ENCODE assay signal across 25 cellular contexts in genomic region chr10:17981201-17981600, GRCh38. TPM values are rescaled to one million over a fixed set of nuclear protein-coding genes. Genes with fewer than 3 reads are reported as not detected.
DNase-seq lines count a peak whose midpoint lies in the region; ATAC-seq, FAIRE-seq and TF ChIP-seq lines count a peak whose summit lies in the region.
"Had no signal": no experiment of that assay in that cellular context is flagged by ENCODE, and none has a peak within 500 bp of the region (broad histone marks: within the 10 kb centered on the region; RNA-seq: fewer than 3 reads in every experiment).

No MANE protein-coding gene starts in this region.

- TF ChIP-seq EP300 in esophagus muscularis mucosa (IDR thresholded peaks at IDR 0.05): no peak

- no peaks in the 10 kb centered on the region for H3K79me2 ChIP-seq in mesendoderm (ENCODE audit: control insufficient read depth, insufficient read depth, low read length)

- H4K5ac ChIP-seq in mesendoderm (ENCODE audit: low read length): no peak overlapping the region

- H3K4ac ChIP-seq in mesendoderm (ENCODE audit: low read depth, low read length): no peak overlapping the region

- H4K8ac ChIP-seq in mesendoderm (ENCODE audit: low read depth, low read length): no peak overlapping the region

- intact Hi-C loops in testis (cut with DNase I; ENCODE audit: low total_unique reads): no loop called here
- intact Hi-C loops in esophagus muscularis mucosa (cut with DNase I): no loop called here

- no peak overlapping the region for H3K4me2 ChIP-seq in mesendoderm (ENCODE audit: low read length)

- H2BK5ac ChIP-seq in mesendoderm (ENCODE audit: low read length): no peak overlapping the region

- H3K4me1 ChIP-seq in adipocyte (ENCODE audit: control insufficient read depth, insufficient read depth, low read length): peaks cover 41% of the 10 kb centered on the region
- no peaks in the 10 kb centered on the region for H3K4me1 ChIP-seq in mesendoderm (ENCODE audit: control insufficient read depth, low read depth, low read length)
- peaks cover 2% of the 10 kb centered on the region for H3K4me1 ChIP-seq in rectal smooth muscle tissue (ENCODE audit: control insufficient read depth, insufficient read depth, low read length)
- H3K4me1 ChIP-seq in testis: no peaks in the 10 kb centered on the region
- peaks cover 0 to 13% (median 7%) of the 10 kb centered on the region in 4 donors for H3K4me1 ChIP-seq in esophagus muscularis mucosa
- H3K4me1 ChIP-seq: Peyer's patch had no signal

- H3K79me1 ChIP-seq in mesendoderm (ENCODE audit: low read length): no peaks in the 10 kb centered on the region

- no peak overlapping the region for H2BK15ac ChIP-seq in mesendoderm (replicated peaks; ENCODE audit: low read depth)

- H3K27ac ChIP-seq in mesendoderm (ENCODE audit: low read depth, low read length): no peak overlapping the region
- peak overlapping the region; percentile 6 for H3K27ac ChIP-seq in rectal smooth muscle tissue (ENCODE audit: low read depth, low read length)
- H3K27ac ChIP-seq in testis: no peak overlapping the region
- no peak overlapping the region for H3K27ac ChIP-seq in esophagus muscularis mucosa (replicated peaks in 1 of 4)
- H3K27ac ChIP-seq: C4-2B, Peyer's patch, SK-N-MC had no signal

- no peak for ATAC-seq in GM21390 (IDR thresholded peaks at IDR 0.05; ENCODE audit: unreplicated experiment)
- ATAC-seq: Right ventricle myocardium inferior had no signal

- TF ChIP-seq POLR2A in H54 (IDR thresholded peaks at IDR 0.05; ENCODE audit: low read depth, low read length): no peak
- no peak for TF ChIP-seq POLR2A in testis (IDR thresholded peaks at IDR 0.05)
- no peak for TF ChIP-seq POLR2A in esophagus muscularis mucosa (IDR thresholded peaks at IDR 0.05; ENCODE audit: low read depth)

- no CpG with 5 or more reads among the region's 1 CpG for WGBS in mesendoderm (ENCODE audit: extremely low coverage, insufficient coverage, low lambda C conversion rate)
- WGBS in testis, 2 donors: 67 to 70% methylated on average over 1 of the region's 1 CpG
- 80% methylated on average over 1 of the region's 1 CpG for WGBS in esophagus muscularis mucosa

- H3K56ac ChIP-seq in mesendoderm (ENCODE audit: low read length): no peak overlapping the region

- no peak overlapping the region for H2AK5ac ChIP-seq in mesendoderm (ENCODE audit: low read length)

- no peaks in the 10 kb centered on the region for H3K36me3 ChIP-seq in adipocyte (ENCODE audit: control insufficient read depth, insufficient read depth, low read length, severe bottlenecking)
- no peaks in the 10 kb centered on the region for H3K36me3 ChIP-seq in mesendoderm (ENCODE audit: control insufficient read depth, insufficient read depth, low read length)
- no peaks in the 10 kb centered on the region for H3K36me3 ChIP-seq in rectal smooth muscle tissue (ENCODE audit: control insufficient read depth, insufficient read depth, low read length)
- no peaks in the 10 kb centered on the region for H3K36me3 ChIP-seq in testis (ENCODE audit: low read depth, missing control alignments)
- no peaks in the 10 kb centered on the region for H3K36me3 ChIP-seq in esophagus muscularis mucosa
- H3K36me3 ChIP-seq: MG63, Peyer's patch had no signal

- H3K4me3 ChIP-seq in adipocyte (ENCODE audit: low read length): peak overlapping the region; percentile 13
- no peak overlapping the region for H3K4me3 ChIP-seq in mesendoderm (ENCODE audit: low read length)
- no peak overlapping the region for H3K4me3 ChIP-seq in rectal smooth muscle tissue (ENCODE audit: low read length)
- H3K4me3 ChIP-seq in testis: no peak overlapping the region
- no peak overlapping the region for H3K4me3 ChIP-seq in esophagus muscularis mucosa
- H3K4me3 ChIP-seq: MG63, Peyer's patch, SK-N-MC had no signal

- TF ChIP-seq CTCF in testis (IDR thresholded peaks at IDR 0.05): no peak
- TF ChIP-seq CTCF in esophagus muscularis mucosa (IDR thresholded peaks at IDR 0.05): no peak

- H3K9me3 ChIP-seq in adipocyte (ENCODE audit: control insufficient read depth, low read length) (no peaks in the 10 kb centered on the region), testis (no peaks in the 10 kb centered on the region), esophagus muscularis mucosa (no peaks in the 10 kb centered on the region)
- H3K9me3 ChIP-seq: Peyer's patch had no signal

- H3K18ac ChIP-seq in mesendoderm (ENCODE audit: low read length): peak overlapping the region; percentile 70

- H3K23ac ChIP-seq in mesendoderm (ENCODE audit: low read length): no peak overlapping the region

- no peak overlapping the region for H2BK120ac ChIP-seq in mesendoderm (ENCODE audit: low read depth, low read length)

- FAIRE-seq in H54 (lab: Jason Lieb, UNC): peak; percentile 15
- FAIRE-seq: D721Med, GM12892, GM18507 had no signal

- H3K9ac ChIP-seq in adipocyte (ENCODE audit: low read length) (no peak overlapping the region), mesendoderm (ENCODE audit: low read length) (no peak overlapping the region), rectal smooth muscle tissue (ENCODE audit: low read length) (no peak overlapping the region)

- H3K27me3 ChIP-seq in adipocyte (replicated peaks; ENCODE audit: control insufficient read depth, insufficient read depth, low read length): no peaks in the 10 kb centered on the region
- no peaks in the 10 kb centered on the region for H3K27me3 ChIP-seq in mesendoderm (ENCODE audit: insufficient read depth, low read length, poor library complexity)
- no peaks in the 10 kb centered on the region for H3K27me3 ChIP-seq in rectal smooth muscle tissue (ENCODE audit: control insufficient read depth, insufficient read depth, low read length)
- H3K27me3 ChIP-seq in testis: no peaks in the 10 kb centered on the region
- no peaks in the 10 kb centered on the region for H3K27me3 ChIP-seq in esophagus muscularis mucosa
- H3K27me3 ChIP-seq: MG63, Peyer's patch had no signal

- DNase-seq in H54 (ENCODE audit: insufficient read length, low spot score) (no peak), adipocyte (ENCODE audit: low read depth) (no peak), mesendoderm (no peak), NCI-H2227 treated with DMSO at 0.1 percent for 48 hours (lab: John Stamatoyannopoulos, UW) (no peak), testis (no peak), esophagus muscularis mucosa (ENCODE audit: extremely low spot score) (no peak)
- DNase-seq: AML-193, H9, Karpas-422, NCI-H1048, NCI-H1436 treated with DMSO at 0.1 percent for 48 hours, NCI-H2029 treated with DMSO at 0.1 percent for 48 hours, NCI-H2171, NCI-H446 treated with DMSO at 0.1 percent for 48 hours, Peyer's patch had no signal

RNA-seq across cellular contexts. Expression of gene SLC39A12, which starts 29.5 kb away (rescaled TPM):
- not detected for polyA plus RNA-seq in mesendoderm (2013, experiment 1 of 2)
- polyA plus RNA-seq in mesendoderm (2013, experiment 2 of 2): not detected
- under 1 TPM; 0.47 to 0.68 TPM for total RNA-seq in testis
- 0.38 TPM for polyA plus RNA-seq in testis (ENCODE audit: insufficient read depth, low read depth, low replicate concordance)
- total RNA-seq in esophagus muscularis mucosa: not detected
- total RNA-seq: H9, HT-29, Right ventricle myocardium inferior had no signal
